In the genomic region with DNA sequence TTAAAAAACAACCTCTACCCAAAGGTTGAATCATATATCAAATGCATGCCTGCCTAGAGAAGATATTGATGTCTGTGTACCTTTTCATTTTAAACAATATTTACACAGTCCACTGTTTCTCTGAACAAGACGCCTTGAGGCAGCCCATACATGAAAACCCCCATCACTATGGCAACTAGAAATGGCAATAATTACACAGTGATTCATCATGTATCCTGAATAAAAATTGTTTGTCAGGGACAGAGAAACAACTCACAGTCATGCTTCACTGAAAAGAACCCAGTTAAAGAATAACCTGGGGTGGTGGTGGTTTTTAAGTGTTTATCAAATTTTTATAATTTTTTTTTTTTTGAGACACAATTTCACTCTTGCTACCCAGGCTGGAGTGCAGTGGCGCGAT, we compare ENCODE assay signal across 12 cellular contexts. TPM values are rescaled to one million over a fixed set of nuclear protein-coding genes. Genes with fewer than 3 reads are reported as not detected.
A peak's percentile ranks its signal among the peaks of the same experiment; 100 is the strongest.
DNase-seq lines count a peak whose midpoint lies in the region; ATAC-seq and TF ChIP-seq lines count a peak whose summit lies in the region.
"Had no signal": no experiment of that assay in that cellular context is flagged by ENCODE, and none has a peak within 500 bp of the region (broad histone marks: within the 10 kb centered on the region; RNA-seq: fewer than 3 reads in every experiment).

No MANE protein-coding gene starts in this region.

- no peak for TF ChIP-seq CTCF in osteocyte (IDR thresholded peaks at IDR 0.05)

- peaks cover 23% of the 10 kb centered on the region for H3K4me1 Mint-ChIP-seq in osteocyte (ENCODE audit: unreplicated experiment)

- ATAC-seq in GM21786 (IDR thresholded peaks at IDR 0.05; ENCODE audit: unreplicated experiment), result peak; percentile 51
- ATAC-seq: gastroesophageal sphincter had no signal

- no peaks in the 10 kb centered on the region for H3K9me3 Mint-ChIP-seq in osteocyte (ENCODE audit: unreplicated experiment)

- peak overlapping the region; percentile 78 for H3K27ac Mint-ChIP-seq in osteocyte (ENCODE audit: unreplicated experiment)

- H3K36me3 Mint-ChIP-seq in osteocyte (ENCODE audit: unreplicated experiment), result peaks cover 8% of the 10 kb centered on the region

- H3K4me3 Mint-ChIP-seq in osteocyte (ENCODE audit: unreplicated experiment), result no peak overlapping the region

- DNase-seq in NCI-H2081 (lab: John Stamatoyannopoulos, UW) (peak; percentile 27 to 68), astrocyte of the hippocampus (ENCODE audit: low read depth, low spot score) (peak; percentile 66), osteocyte (ENCODE audit: extremely low spot score, unreplicated experiment) (no peak), UCSD-AML1 (lab: John Stamatoyannopoulos, UW; ENCODE audit: unreplicated experiment) (no peak), mesenteric fat pad (ENCODE audit: low spot score) (no peak), hypothalamus (lab: John Stamatoyannopoulos, UW) (no peak), SKM-1 treated with dmso at 0.1 percent for 144 hours (lab: John Stamatoyannopoulos, UW; ENCODE audit: unreplicated experiment) (no peak)
- DNase-seq: activated naive CD4-positive, alpha-beta T cell treated with anti-CD3 and anti-CD28 coated beads, Interleukin-2, amount 50 U/mL, for 16 hours; occipital lobe; T-helper 2 cell had no signal

- no peaks in the 10 kb centered on the region for H3K27me3 Mint-ChIP-seq in osteocyte (ENCODE audit: unreplicated experiment)

RNA-seq across cellular contexts. Expression of gene DNAJC12, which starts 19.7 kb away (rescaled TPM):
- total RNA-seq in osteocyte (9.5 and 12.0 TPM in 2 replicates), mesenteric fat pad (1.0 TPM)

Comparison
In these comparisons a context has a peak if more than half of its experiments do, and no peak if none do; other contexts are left out.
1. DNase-seq: peak in NCI-H2081 (2 of 2) and astrocyte of the hippocampus (single experiment); none in osteocyte (single experiment), UCSD-AML1 (single experiment), mesenteric fat pad (single experiment), hypothalamus (0 of 51) and SKM-1 treated with dmso at 0.1 percent for 144 hours (single experiment).